1 cellular context compared by ENCODE assay signal in the genomic region with DNA sequence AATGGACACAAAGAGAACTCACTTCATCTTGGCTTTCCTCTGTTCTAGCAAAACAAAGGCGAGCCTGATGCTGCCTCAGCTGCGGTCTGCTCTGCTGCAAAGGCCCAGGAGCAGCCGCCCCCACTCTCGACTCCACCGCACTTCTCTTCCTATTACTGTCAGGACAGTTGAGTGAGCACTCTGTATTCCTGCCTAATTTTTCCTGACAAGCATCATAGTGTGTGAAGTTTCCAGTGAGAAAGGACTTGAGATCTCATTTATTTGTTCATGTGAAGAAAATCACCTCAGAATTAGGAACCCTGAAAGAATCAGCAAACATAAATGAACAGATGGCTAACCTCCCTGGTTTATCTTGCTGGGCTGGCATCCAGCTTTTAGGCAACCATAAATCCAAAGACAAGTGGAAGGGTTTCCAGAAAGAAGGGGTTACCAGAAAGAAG.
TF ChIP-seq lines count a peak whose summit lies in the region.

No MANE protein-coding gene starts in this region.

TF ChIP-seq in GM12878, 131 proteins besides CTCF, POLR2A, EP300 and RAD21 (continued from another document):
- TF ChIP-seq TAF1 (IDR thresholded peaks at IDR 0.05; ENCODE audit: borderline replicate concordance, low read depth, low read length) (no peak), PML (IDR thresholded peaks at IDR 0.05; ENCODE audit: low read length) (peak; percentile 17; the same call in 1 of the 2 replicates), PAX5 (IDR thresholded peaks at IDR 0.05; ENCODE audit: borderline replicate concordance, low read depth, low read length) (0 out of 2 replicates have a peak, but pooled peaks have one; percentile 28), CBX5 (IDR thresholded peaks at IDR 0.05; ENCODE audit: low read depth) (no peak), RBBP5 (conservative IDR thresholded peaks at IDR 0.05) (no peak), CBX3 (IDR thresholded peaks at IDR 0.05; ENCODE audit: borderline replicate concordance, low read depth) (no peak), TCF12 (IDR thresholded peaks at IDR 0.05; ENCODE audit: low read depth, low read length) (0 out of 2 replicates have a peak, but pooled peaks have one; percentile 31), EGR1 (IDR thresholded peaks at IDR 0.05; ENCODE audit: borderline replicate concordance in 1 of 2, low read depth in 2 of 2, low read length in 2 of 2) (peak in 1 of 2 experiments; percentile 70; a peak in 2 of 3 replicates), SMARCA5 (IDR thresholded peaks at IDR 0.05) (0 out of 2 replicates have a peak, but pooled peaks have one; percentile 17), RUNX3 (IDR thresholded peaks at IDR 0.05; ENCODE audit: low read length) (peak; percentile 83), FOXM1 (IDR thresholded peaks at IDR 0.05; ENCODE audit: low read depth, low read length) (no peak), RELA (IDR thresholded peaks at IDR 0.05; ENCODE audit: borderline replicate concordance, partially characterized antibody) (no peak), CREM (IDR thresholded peaks at IDR 0.05; ENCODE audit: low read depth) (no peak; the same call in 1 of the 2 replicates), HDAC6 (IDR thresholded peaks at IDR 0.05; ENCODE audit: unreplicated experiment) (no peak), CEBPB (IDR thresholded peaks at IDR 0.05; ENCODE audit: borderline replicate concordance in 1 of 2, low read depth in 2 of 2, low read length in 2 of 2) (no peak), RFX5 (IDR thresholded peaks at IDR 0.05; ENCODE audit: low read depth, low read length) (no peak), POLR2AphosphoS5 (IDR thresholded peaks at IDR 0.05; ENCODE audit: low read length) (no peak)
- TF ChIP-seq, protein P1, sequence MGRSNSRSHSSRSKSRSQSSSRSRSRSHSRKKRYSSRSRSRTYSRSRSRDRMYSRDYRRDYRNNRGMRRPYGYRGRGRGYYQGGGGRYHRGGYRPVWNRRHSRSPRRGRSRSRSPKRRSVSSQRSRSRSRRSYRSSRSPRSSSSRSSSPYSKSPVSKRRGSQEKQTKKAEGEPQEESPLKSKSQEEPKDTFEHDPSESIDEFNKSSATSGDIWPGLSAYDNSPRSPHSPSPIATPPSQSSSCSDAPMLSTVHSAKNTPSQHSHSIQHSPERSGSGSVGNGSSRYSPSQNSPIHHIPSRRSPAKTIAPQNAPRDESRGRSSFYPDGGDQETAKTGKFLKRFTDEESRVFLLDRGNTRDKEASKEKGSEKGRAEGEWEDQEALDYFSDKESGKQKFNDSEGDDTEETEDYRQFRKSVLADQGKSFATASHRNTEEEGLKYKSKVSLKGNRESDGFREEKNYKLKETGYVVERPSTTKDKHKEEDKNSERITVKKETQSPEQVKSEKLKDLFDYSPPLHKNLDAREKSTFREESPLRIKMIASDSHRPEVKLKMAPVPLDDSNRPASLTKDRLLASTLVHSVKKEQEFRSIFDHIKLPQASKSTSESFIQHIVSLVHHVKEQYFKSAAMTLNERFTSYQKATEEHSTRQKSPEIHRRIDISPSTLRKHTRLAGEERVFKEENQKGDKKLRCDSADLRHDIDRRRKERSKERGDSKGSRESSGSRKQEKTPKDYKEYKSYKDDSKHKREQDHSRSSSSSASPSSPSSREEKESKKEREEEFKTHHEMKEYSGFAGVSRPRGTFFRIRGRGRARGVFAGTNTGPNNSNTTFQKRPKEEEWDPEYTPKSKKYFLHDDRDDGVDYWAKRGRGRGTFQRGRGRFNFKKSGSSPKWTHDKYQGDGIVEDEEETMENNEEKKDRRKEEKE (IDR thresholded peaks at IDR 0.05), result no peak
